ENCODE assay signal across 1 cellular context in the genomic region with DNA sequence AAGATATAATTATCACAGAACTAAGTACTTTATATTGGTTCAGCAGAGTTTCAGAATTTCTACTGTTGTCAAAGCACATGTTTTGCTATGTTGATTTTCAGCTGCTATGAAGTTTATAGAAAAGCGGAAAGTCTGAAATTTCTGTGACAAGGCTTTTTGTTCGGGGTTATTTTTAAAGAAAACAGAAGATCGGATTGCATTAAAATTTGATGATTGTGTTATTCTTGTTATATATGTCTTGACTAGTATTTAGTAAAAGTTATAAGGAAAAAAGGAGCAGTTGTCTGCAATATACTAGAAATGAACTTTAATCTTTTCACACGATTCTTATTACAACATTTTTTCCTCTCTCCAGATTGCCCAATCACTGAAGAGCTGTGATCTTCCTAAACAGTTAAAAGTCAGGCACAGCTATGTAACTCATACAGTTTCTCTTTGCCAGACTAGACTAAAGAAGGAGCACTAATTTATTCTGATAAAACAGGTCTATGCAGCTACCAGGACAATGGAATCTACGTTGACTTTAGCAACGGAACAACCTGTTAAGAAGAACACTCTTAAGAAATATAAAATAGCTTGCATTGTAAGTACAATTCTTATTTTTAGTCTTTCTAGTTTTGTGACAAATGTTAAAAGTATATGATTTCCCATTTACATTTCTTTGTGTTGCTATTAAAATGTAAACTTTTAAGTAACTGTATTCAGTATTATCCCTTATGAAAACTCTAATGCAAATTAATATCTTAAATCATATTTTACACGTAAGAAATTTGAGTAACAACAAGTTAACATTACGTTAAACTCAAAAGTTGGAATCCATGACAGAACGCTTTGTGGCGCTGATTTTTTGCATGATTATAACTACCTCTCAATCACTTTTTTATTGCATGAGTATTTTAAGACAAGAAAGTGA.
TF ChIP-seq lines count a peak whose summit lies in the region.

ENPP3 (plus strand) TSS at position 423 of the 913 bp plus-strand sequence; CDS start at position 506, 83 bp downstream.

TF ChIP-seq in liver, 16 proteins besides CTCF, POLR2A, EP300 and RAD21 (continued from another document):
- TF ChIP-seq, protein P1, sequence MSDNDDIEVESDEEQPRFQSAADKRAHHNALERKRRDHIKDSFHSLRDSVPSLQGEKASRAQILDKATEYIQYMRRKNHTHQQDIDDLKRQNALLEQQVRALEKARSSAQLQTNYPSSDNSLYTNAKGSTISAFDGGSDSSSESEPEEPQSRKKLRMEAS (IDR thresholded peaks at IDR 0.05): peak; percentile 59
- TF ChIP-seq NR2F2 (IDR thresholded peaks at IDR 0.05) (no peak), EGR1 (IDR thresholded peaks at IDR 0.05; ENCODE audit: low read depth in 2 of 2) (peak in 1 of 2 donors; percentile 66), FOXA2 (IDR thresholded peaks at IDR 0.05) (no peak), YY1 (IDR thresholded peaks at IDR 0.05) (peak; percentile 71), HNF4A (conservative IDR thresholded peaks at IDR 0.05) (peak; percentile 87 to 89), SP1 (IDR thresholded peaks at IDR 0.05) (peak; percentile 75), FOXA1 (IDR thresholded peaks at IDR 0.05) (no peak), JUND (IDR thresholded peaks at IDR 0.05) (peak in 1 of 2 donors; percentile 46), HNF4G (IDR thresholded peaks at IDR 0.05) (peak; percentile 76), GABPA (IDR thresholded peaks at IDR 0.05 in 1 of 2, conservative IDR thresholded peaks at IDR 0.05 in 1 of 2) (peak in 1 of 2 donors; percentile 34), TAF1 (conservative IDR thresholded peaks at IDR 0.05) (peak; percentile 93), RXRA (IDR thresholded peaks at IDR 0.05) (peak; percentile 29 to 57), ZBTB33 (IDR thresholded peaks at IDR 0.05) (peak; percentile 62)
- TF ChIP-seq, protein P2, sequence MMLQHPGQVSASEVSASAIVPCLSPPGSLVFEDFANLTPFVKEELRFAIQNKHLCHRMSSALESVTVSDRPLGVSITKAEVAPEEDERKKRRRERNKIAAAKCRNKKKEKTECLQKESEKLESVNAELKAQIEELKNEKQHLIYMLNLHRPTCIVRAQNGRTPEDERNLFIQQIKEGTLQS (IDR thresholded peaks at IDR 0.05): no peak
